Comparison of ENCODE assay signal across 22 cellular contexts in the genomic region with DNA sequence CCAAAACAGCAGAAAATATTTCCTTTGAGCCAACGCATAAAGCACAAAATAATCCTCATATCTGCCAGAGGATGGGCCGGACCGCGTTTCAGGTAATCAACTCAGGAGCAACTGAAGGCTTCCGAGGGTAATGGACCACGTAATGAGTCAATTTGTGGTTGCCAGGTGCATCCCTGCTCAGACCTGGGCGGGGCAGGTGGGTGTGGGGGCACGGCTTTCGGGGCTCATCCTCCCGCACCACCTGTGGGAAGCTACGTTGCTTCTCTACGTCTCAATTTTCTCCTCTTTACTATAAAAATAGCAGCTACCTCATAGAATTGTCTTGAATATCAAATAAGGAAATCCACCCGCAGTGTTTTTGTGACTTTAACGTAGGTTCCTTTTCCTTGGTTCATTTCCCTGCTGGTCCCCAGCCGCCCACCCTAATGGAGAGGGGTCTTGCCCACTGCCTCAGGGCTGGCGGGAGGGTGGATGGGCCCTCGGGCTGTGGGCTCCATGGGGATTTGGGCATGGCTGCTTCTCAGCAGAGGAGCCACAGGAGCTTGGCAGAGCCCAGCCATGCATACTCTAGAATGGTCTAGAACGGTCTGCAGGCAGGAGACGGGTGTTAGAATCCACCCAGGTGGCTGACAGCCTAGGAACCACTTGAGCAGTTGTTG.
DNase-seq lines count a peak whose midpoint lies in the region; ATAC-seq lines count a peak whose summit lies in the region.
"Had no signal": no experiment of that assay in that cellular context is flagged by ENCODE, and none has a peak within 500 bp of the region (broad histone marks: within the 10 kb centered on the region; RNA-seq: fewer than 3 reads in every experiment).

No MANE protein-coding gene starts in this region.

- H3K4me1 Mint-ChIP-seq in stimulated activated naive B cell treated with anti-CD40 and anti-IgM and Interleukin-4, amounts not matched to agents 10 μg/mL and 1 μg/mL and 100 μg/mL, for 72 hours = peaks cover 8 to 13% of the 10 kb centered on the region in 2 donors
- H3K4me1 Mint-ChIP-seq: WTC11 had no signal

- H3K36me3 Mint-ChIP-seq in stimulated activated naive B cell treated with anti-CD40 and anti-IgM and Interleukin-4, amounts not matched to agents 10 μg/mL and 1 μg/mL and 100 μg/mL, for 72 hours = no peaks in the 10 kb centered on the region
- H3K36me3 Mint-ChIP-seq: WTC11 had no signal

- in situ Hi-C loops in ACHN (cut with HindIII; ENCODE audit: low pct_ligation_motif_present, low pct_unique_long_range_greater_than_20kb, low sequenced_read_pairs) = no loop called here

- peaks cover 39 to 49% of the 10 kb centered on the region in 2 donors for H3K27me3 Mint-ChIP-seq in stimulated activated naive B cell treated with anti-CD40 and anti-IgM and Interleukin-4, amounts not matched to agents 10 μg/mL and 1 μg/mL and 100 μg/mL, for 72 hours

- H3K27ac Mint-ChIP-seq in stimulated activated naive B cell treated with anti-CD40 and anti-IgM and Interleukin-4, amounts not matched to agents 10 μg/mL and 1 μg/mL and 100 μg/mL, for 72 hours = no peak overlapping the region
- H3K27ac Mint-ChIP-seq: activated CD8-positive, alpha-beta T cell treated with anti-CD3 and anti-CD28 coated beads, Interleukin-2, amount 10 ng/mL, durations not matched to agents 7 days and 5 days; T-helper 2 cell treated with Interferon-gamma antibody and Interleukin-4, amounts not matched to agents 5 μg/mL and 100 μg/mL, for 36 hours; WTC11 had no signal

- ATAC-seq in stimulated activated naive B cell treated with anti-CD40 and anti-IgM and Interleukin-4, amounts not matched to agents 10 μg/mL and 1 μg/mL and 100 μg/mL, for 72 hours (replicated peaks) = peak; percentile 56 to 77
- no peak for ATAC-seq in GM19023 (IDR thresholded peaks at IDR 0.05; ENCODE audit: unreplicated experiment)
- ATAC-seq: activated CD8-positive, alpha-beta T cell treated with anti-CD3 and anti-CD28 coated beads, Interleukin-2, amount 10 ng/mL, durations not matched to agents 7 days and 5 days; foreskin keratinocyte; WTC11 had no signal

- DNase-seq in NCI-H345 (lab: John Stamatoyannopoulos, UW) (peak; percentile 3), NCI-H345 treated with DMSO at 0.1 percent for 48 hours (lab: John Stamatoyannopoulos, UW; ENCODE audit: unreplicated experiment) (no peak), NCI-H1436 (lab: John Stamatoyannopoulos, UW) (peak; percentile 48), ecto neural progenitor cell (ENCODE audit: low spot score) (peak; percentile 22), ACHN (no peak), NCI-H146 treated with DMSO at 0.1 percent for 48 hours (lab: John Stamatoyannopoulos, UW; ENCODE audit: unreplicated experiment) (no peak)
- no peak for DNase-seq in stimulated activated naive B cell treated with anti-CD40 and anti-IgM and Interleukin-4, amounts not matched to agents 10 μg/mL and 1 μg/mL and 100 μg/mL, for 72 hours
- DNase-seq: activated CD8-positive, alpha-beta T cell treated with anti-CD3 and anti-CD28 coated beads, Interleukin-2, amount 10 ng/mL, durations not matched to agents 7 days and 5 days; activated naive CD4-positive, alpha-beta T cell treated with anti-CD3 and anti-CD28 coated beads, Interleukin-2, amount 50 U/mL, for 16 hours; activated T-cell treated with anti-CD3 and anti-CD28 coated beads, Interleukin-2, amount 50 U/mL, for 1 hour; anterior cingulate cortex; DMS 273 treated with DMSO at 0.1 percent for 48 hours; foreskin keratinocyte; GOT3; hypothalamus; MG63; occipital lobe; SK-N-SH; substantia nigra had no signal

- H3K9me3 Mint-ChIP-seq in stimulated activated naive B cell treated with anti-CD40 and anti-IgM and Interleukin-4, amounts not matched to agents 10 μg/mL and 1 μg/mL and 100 μg/mL, for 72 hours = peaks cover 0 to 2% of the 10 kb centered on the region in 2 donors
- H3K9me3 Mint-ChIP-seq: T-helper 2 cell treated with Interferon-gamma antibody and Interleukin-4, amounts not matched to agents 5 μg/mL and 100 μg/mL, for 36 hours had no signal

- H3K4me3 Mint-ChIP-seq in stimulated activated naive B cell treated with anti-CD40 and anti-IgM and Interleukin-4, amounts not matched to agents 10 μg/mL and 1 μg/mL and 100 μg/mL, for 72 hours = no peak overlapping the region
- H3K4me3 Mint-ChIP-seq: activated CD8-positive, alpha-beta T cell treated with anti-CD3 and anti-CD28 coated beads, Interleukin-2, amount 10 ng/mL, durations not matched to agents 7 days and 5 days; T-helper 2 cell treated with Interferon-gamma antibody and Interleukin-4, amounts not matched to agents 5 μg/mL and 100 μg/mL, for 36 hours; WTC11 had no signal

Comparison
In these comparisons a context has a peak if more than half of its experiments do, and no peak if none do; other contexts are left out.
1. DNase-seq: peak in NCI-H345 (single experiment), NCI-H1436 (single experiment) and ecto neural progenitor cell (single experiment); none in NCI-H345 treated with DMSO at 0.1 percent for 48 hours (single experiment), stimulated activated naive B cell treated with anti-CD40 and anti-IgM and Interleukin-4, amounts not matched to agents 10 μg/mL and 1 μg/mL and 100 μg/mL, for 72 hours (single experiment), ACHN (single experiment) and NCI-H146 treated with DMSO at 0.1 percent for 48 hours (single experiment).